13 cellular contexts compared by ENCODE assay signal in genomic region chr19:58372311-58373133, GRCh38. TPM values are rescaled to one million over a fixed set of nuclear protein-coding genes. Genes with fewer than 3 reads are reported as not detected.
DNase-seq lines count a peak whose midpoint lies in the region; ATAC-seq and TF ChIP-seq lines count a peak whose summit lies in the region.
"Had no signal": no experiment of that assay in that cellular context is flagged by ENCODE, and none has a peak within 500 bp of the region (broad histone marks: within the 10 kb centered on the region; RNA-seq: fewer than 3 reads in every experiment).

No MANE protein-coding gene starts in this region.

- no peak overlapping the region for H3K4me3 ChIP-seq in AG04450 (ENCODE audit: low read depth, low read length)
- H3K4me3 ChIP-seq in choroid plexus epithelial cell (ENCODE audit: low read depth, low read length): no peak overlapping the region
- H3K4me3 ChIP-seq in liver (ENCODE audit: low read depth in 1 of 3, low read length in 3 of 3): no peak overlapping the region

- H3K9me3 ChIP-seq in AG04450 (ENCODE audit: control insufficient read depth, insufficient read depth, low read length) (peaks cover 17% of the 10 kb centered on the region; the same call in 1 of the 2 replicates), liver (ENCODE audit: control insufficient read depth in 4 of 4, low read length in 3 of 4) (no peaks in the 10 kb centered on the region)

- TF ChIP-seq CTCF in AG04450 (IDR thresholded peaks at IDR 0.05; ENCODE audit: low read depth, low read length) (peak; percentile 20; the same call in 1 of the 2 replicates), choroid plexus epithelial cell (conservative IDR thresholded peaks at IDR 0.05; ENCODE audit: low read depth, low read length) (peak; percentile 37), liver (IDR thresholded peaks at IDR 0.05; ENCODE audit: low read depth, low read length, missing input control) (peak; percentile 40), RWPE1 (conservative IDR thresholded peaks at IDR 0.05; ENCODE audit: low read depth) (no peak)

- DNase-seq in AG04450 (ENCODE audit: low read depth, low spot score) (no peak), HT-29 (ENCODE audit: low spot score) (peak; percentile 50), choroid plexus epithelial cell (ENCODE audit: low read depth) (no peak), activated gamma-delta T cell (lab: John Stamatoyannopoulos, UW) (no peak), 8988T (no peak), RWPE1 (ENCODE audit: low spot score) (no peak)
- DNase-seq: DMS79; NCI-H1105; NCI-H524 treated with DMSO at 0.1 percent for 48 hours; stimulated activated CD4-positive, alpha-beta T cell treated with anti-CD3 and anti-CD28 coated beads, Interleukin-4, amount 100 ng/mL, for 24 hours; stimulated activated naive CD4-positive, alpha-beta T cell treated with Interleukin-2 at 50 U/mL for 16 hours had no signal

- POLR2A ChIA-PET in AG04450 (lab: Yijun Ruan, JAX): interaction anchor here (0.7 to 2.1 kb wide), 3 partner anchors 10 to 14 kb away, joined by 3 to 6 read pairs (median 3); partner anchors contain the start of genes RPS5 and ZNF497
- POLR2A ChIA-PET in RWPE1 (lab: Yijun Ruan, JAX; ENCODE audit: low non-redundant PET): no interaction called here

- no peak overlapping the region for H3K27ac ChIP-seq in AG04450 (ENCODE audit: low read depth, low read length)
- H3K27ac ChIP-seq in liver (ENCODE audit: low read depth in 1 of 2, low read length in 2 of 2): peak overlapping the region; percentile 7 to 41
- no peak overlapping the region for H3K27ac ChIP-seq in RWPE1

- H3K9ac ChIP-seq in liver (ENCODE audit: low read depth in 1 of 2, low read length in 2 of 2): no peak overlapping the region

- 45% methylated on average over 15 of the region's 15 CpGs for WGBS in liver

- peaks cover 4 to 22% (median 15%) of the 10 kb centered on the region in 4 donors for H3K4me1 ChIP-seq in liver (ENCODE audit: control insufficient read depth in 4 of 4, insufficient read depth in 4 of 4, low read length in 3 of 4)

- no peak for ATAC-seq in GM18868 (IDR thresholded peaks at IDR 0.05; ENCODE audit: unreplicated experiment)

- CTCF ChIA-PET in AG04450 (lab: Charles Lee): no interaction called here
- CTCF ChIA-PET in RWPE1 (lab: Yijun Ruan, JAX): interaction anchor here (0.7 to 0.8 kb wide), 2 partner anchors 23 to 782 kb away, joined by 4 read pairs; no protein-coding TSS in a partner anchor

- peaks cover 2% of the 10 kb centered on the region for H3K27me3 ChIP-seq in AG04450 (ENCODE audit: control insufficient read depth, insufficient read depth, low read length)
- H3K27me3 ChIP-seq in liver (ENCODE audit: control insufficient read depth in 4 of 4, insufficient read depth in 4 of 4, low read length in 3 of 4): no peaks in the 10 kb centered on the region

- H3K36me3 ChIP-seq in liver (ENCODE audit: control insufficient read depth in 4 of 4, insufficient read depth in 3 of 4, low read depth in 1 of 4, low read length in 3 of 4): peaks cover 0 to 2% (median 0%) of the 10 kb centered on the region in 4 donors

- TF ChIP-seq RAD21 in liver (IDR thresholded peaks at IDR 0.05): peak; percentile 65 to 77

TF ChIP-seq in liver, 16 proteins besides CTCF, POLR2A, EP300 and RAD21:
- TF ChIP-seq HNF4A (conservative IDR thresholded peaks at IDR 0.05): peak; percentile 15 to 29
- no peak for TF ChIP-seq JUND (IDR thresholded peaks at IDR 0.05)
- no peak for TF ChIP-seq HNF4G (IDR thresholded peaks at IDR 0.05)
- TF ChIP-seq SP1 (IDR thresholded peaks at IDR 0.05): peak; percentile 9
- no peak for TF ChIP-seq EGR1 (IDR thresholded peaks at IDR 0.05; ENCODE audit: low read depth in 2 of 2)
- TF ChIP-seq RXRA (IDR thresholded peaks at IDR 0.05): peak; percentile 39 to 55

RNA-seq across cellular contexts. Expression of gene ZNF837, which starts 8.3 kb away (rescaled TPM):
- polyA plus RNA-seq in AG04450 (2011; rRNA removed) (0.33 and 0.37 TPM in 2 replicates), liver (1 to 10 TPM in 1 of 2 donors, under 1 TPM in 1; 0.54 to 2.6 TPM)
- polyA minus RNA-seq in AG04450 (2011; rRNA and poly(A)+ RNA removed): 0.17 and 0.32 TPM in 2 replicates
- total RNA-seq in HT-29 (2014; rRNA removed; shearing (Covaris generic)): 8.3 and 10.4 TPM in 2 replicates
- total RNA-seq in liver: 1 to 10 TPM; 2.1 to 3.6 TPM

RNA-seq across cellular contexts. Expression of gene ZNF497, which starts 10.0 kb away (rescaled TPM):
- 0.06 TPM in 2 replicates for polyA plus RNA-seq in AG04450 (2011; rRNA removed)
- 0.13 and 0.18 TPM in 2 replicates for polyA minus RNA-seq in AG04450 (2011; rRNA and poly(A)+ RNA removed)
- 2.0 and 6.0 TPM in 2 replicates for total RNA-seq in HT-29 (2014; rRNA removed; shearing (Covaris generic))
- 1 to 10 TPM; 1.1 to 4.4 TPM for total RNA-seq in liver
- 1 to 10 TPM in 1 of 2 donors, under 1 TPM in 1; 0.60 to 1.4 TPM for polyA plus RNA-seq in liver

RNA-seq across cellular contexts. Expression of gene RPS5, which starts 14.5 kb away (rescaled TPM):
- polyA plus RNA-seq in AG04450 (2011; rRNA removed) (1,927 and 2,646 TPM in 2 replicates), liver (100 to 1,000 TPM; 229 to 600 TPM)
- polyA minus RNA-seq in AG04450 (2011; rRNA and poly(A)+ RNA removed): 1,056 and 1,413 TPM in 2 replicates
- 5,822 and 6,132 TPM in 2 replicates for total RNA-seq in HT-29 (2014; rRNA removed; shearing (Covaris generic))
- total RNA-seq in liver: 1,000 to 10,000 TPM in 1 of 2 donors, 100 to 1,000 TPM in 1; 657 to 1,403 TPM

RNA-seq across cellular contexts. Expression of gene A1BG, which starts 19.2 kb away (rescaled TPM):
- polyA plus RNA-seq in AG04450 (2011; rRNA removed) (7.5 and 13.2 TPM in 2 replicates), liver (1,000 to 10,000 TPM; 1,221 to 2,157 TPM)
- polyA minus RNA-seq in AG04450 (2011; rRNA and poly(A)+ RNA removed): 1.1 and 1.2 TPM in 2 replicates
- total RNA-seq in HT-29 (2014; rRNA removed; shearing (Covaris generic)): 0.47 TPM in 1 of 2 replicates, not detected in the other
- total RNA-seq in liver: 100 to 1,000 TPM; 521 to 838 TPM

RNA-seq across cellular contexts. Expression of gene RNF225, which starts 22.9 kb away (rescaled TPM):
- polyA plus RNA-seq in AG04450 (2011; rRNA removed) (not detected in 2 replicates), liver (not detected)
- not detected in 2 replicates for polyA minus RNA-seq in AG04450 (2011; rRNA and poly(A)+ RNA removed)
- total RNA-seq in HT-29 (2014; rRNA removed; shearing (Covaris generic)): 0.58 and 0.99 TPM in 2 replicates
- total RNA-seq in liver: not detected

Comparison
In these comparisons a context has a peak if more than half of its experiments do, and no peak if none do; other contexts are left out.
1. H3K27ac ChIP-seq: peak in liver (2 of 2); none in AG04450 (single experiment) and RWPE1 (single experiment).